Comparison of ENCODE assay signal across 8 cellular contexts in the genomic region with DNA sequence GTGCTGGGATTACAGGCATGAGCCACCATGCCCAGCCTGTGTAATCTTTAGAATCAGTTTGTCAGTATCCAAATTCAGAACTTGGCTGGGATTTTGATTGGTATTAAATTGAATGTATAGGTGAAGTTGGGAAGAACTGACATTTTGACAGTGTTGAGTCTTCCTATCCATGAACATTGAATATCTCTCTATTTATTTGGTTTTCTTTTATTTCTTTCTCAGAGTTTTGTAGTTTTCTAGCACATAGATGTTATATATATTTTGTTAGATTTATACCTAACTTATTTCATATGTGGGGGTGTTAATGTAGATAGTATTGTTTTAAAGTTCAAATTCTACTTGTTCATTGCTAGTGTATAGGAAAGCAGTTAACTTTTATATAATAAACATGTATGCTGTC.
"Had no signal": no experiment of that assay in that cellular context is flagged by ENCODE, and none has a peak within 500 bp of the region (broad histone marks: within the 10 kb centered on the region; RNA-seq: fewer than 3 reads in every experiment).

No MANE protein-coding gene starts in this region.

- ATAC-seq: HCT116, K562 had no signal

- FAIRE-seq: HTR-8/SVneo, K562 had no signal

- DNase-seq: GM23248, GOT3, H7, IMR-90, KG1 had no signal
